Comparison of ENCODE assay signal across 23 cellular contexts in genomic region chr6:154399097-154399496, GRCh38. TPM values are rescaled to one million over a fixed set of nuclear protein-coding genes. Genes with fewer than 3 reads are reported as not detected.
DNase-seq lines count a peak whose midpoint lies in the region; FAIRE-seq and TF ChIP-seq lines count a peak whose summit lies in the region.
"Had no signal": no experiment of that assay in that cellular context is flagged by ENCODE, and none has a peak within 500 bp of the region (broad histone marks: within the 10 kb centered on the region; RNA-seq: fewer than 3 reads in every experiment).

No MANE protein-coding gene starts in this region.

- H3K4me1 Mint-ChIP-seq in chondrocyte (ENCODE audit: low read depth), result peaks cover 30% of the 10 kb centered on the region

- TF ChIP-seq POLR2A in endothelial cell of umbilical vein (IDR thresholded peaks at IDR 0.05; ENCODE audit: low read depth, low read length), result no peak

- H3K36me3 ChIP-seq in endothelial cell of umbilical vein (ENCODE audit: control insufficient read depth in 2 of 2, extremely low read depth in 1 of 2, insufficient read depth in 2 of 2, low read length in 2 of 2), result no peaks in the 10 kb centered on the region

- POLR2A ChIA-PET in endothelial cell of umbilical vein (lab: Charles Lee), result interaction anchor here (0.7 to 1.6 kb wide), 3 partner anchors 92 to 111 kb away, joined by 3 to 6 read pairs (median 5); partner anchors contain the start of gene CNKSR3

- TF ChIP-seq CTCF in endothelial cell of umbilical vein (IDR thresholded peaks at IDR 0.05; ENCODE audit: extremely low read depth in 1 of 2, insufficient read depth in 1 of 2, low read depth in 1 of 2, low read length in 2 of 2) (no peak), chondrocyte (IDR thresholded peaks at IDR 0.05) (no peak)

- CTCF ChIA-PET in endothelial cell of umbilical vein (lab: Charles Lee), result interaction anchor here (0.7 to 1.9 kb wide), 8 partner anchors 11 to 277 kb away, joined by 3 to 7 read pairs (median 4); no protein-coding TSS in a partner anchor

- H3K9me3 Mint-ChIP-seq in chondrocyte (ENCODE audit: low read depth), result no peaks in the 10 kb centered on the region
- H3K9me3 Mint-ChIP-seq: GM23338, nephron progenitor cell had no signal

- no TSS peak for BruUV-seq in endothelial cell of umbilical vein (replicated peaks; lab: Mats Ljungman, UMichigan)

- H3K4me3 Mint-ChIP-seq in chondrocyte (ENCODE audit: unreplicated experiment), result no peak overlapping the region
- H3K4me3 Mint-ChIP-seq: GM23338, nephron progenitor cell had no signal

- H3K27ac ChIP-seq in endothelial cell of umbilical vein (ENCODE audit: insufficient read depth, low read depth, low read length), result peak overlapping the region; percentile 93
- H3K27ac ChIP-seq: KMS-11 had no signal

- H3K79me2 ChIP-seq in endothelial cell of umbilical vein (ENCODE audit: control insufficient read depth, insufficient read depth, low read length), result no peaks in the 10 kb centered on the region

- no peak overlapping the region for H3K4me3 ChIP-seq in endothelial cell of umbilical vein (replicated peaks in 1 of 3; ENCODE audit: insufficient read depth in 1 of 3, low read depth in 1 of 3, low read length in 3 of 3)
- H3K4me3 ChIP-seq: GM23338, lung had no signal

- no peaks in the 10 kb centered on the region for H3K9me3 ChIP-seq in endothelial cell of umbilical vein (replicated peaks; ENCODE audit: control insufficient read depth, insufficient read depth, low read length)

- no peak overlapping the region for H3K27ac Mint-ChIP-seq in chondrocyte (ENCODE audit: unreplicated experiment)
- H3K27ac Mint-ChIP-seq: GM23338 had no signal

- DNase-seq in COLO829 (ENCODE audit: low spot score) (peak; percentile 43), RCC 7860 (ENCODE audit: low spot score) (peak; percentile 70), endothelial cell of umbilical vein (ENCODE audit: low read depth, low spot score) (peak; percentile 89), occipital lobe (lab: John Stamatoyannopoulos, UW) (peak; percentile 3), chondrocyte (ENCODE audit: low spot score) (no peak), KBM-7 (no peak), NCI-H146 (lab: John Stamatoyannopoulos, UW) (no peak)
- no peak for DNase-seq in stimulated activated CD4-positive, alpha-beta T cell treated with anti-CD3 and anti-CD28 coated beads, Interleukin-4, amount 100 ng/mL, for 4 hours
- DNase-seq: activated naive CD4-positive, alpha-beta T cell; aorta; NCI-H1417 treated with DMSO at 0.1 percent for 48 hours; NCI-H2227 treated with DMSO at 0.1 percent for 48 hours; nephron progenitor cell; retina; RPMI8226; stimulated activated CD4-positive, alpha-beta T cell treated with anti-CD3 and anti-CD28 coated beads, Interleukin-15, amount 100 ng/mL, for 24 hours; stimulated activated naive CD8-positive, alpha-beta T cell treated with anti-CD3 and anti-CD28 coated beads, Interleukin-15, Interleukin-2, amounts not matched to agents 100 U/mL and 50 U/mL, for 24 hours; SW 1271 had no signal

- in situ Hi-C loops in KBM-7 (cut with MboI; ENCODE audit: low pct_unique_long_range_greater_than_20kb, low sequenced_read_pairs), result loop anchor here (25.0 kb wide), 1 partner anchor 237 kb away; no protein-coding TSS in a partner anchor

- H3K27me3 ChIP-seq in endothelial cell of umbilical vein (ENCODE audit: control insufficient read depth in 2 of 2, insufficient read depth in 2 of 2, low read length in 2 of 2), result no peaks in the 10 kb centered on the region

- H3K4me1 ChIP-seq in endothelial cell of umbilical vein (ENCODE audit: control insufficient read depth, extremely low read depth, insufficient read depth, low read length), result peaks cover 16% of the 10 kb centered on the region

- dilution Hi-C loops in endothelial cell of umbilical vein (cut with MboI; ENCODE audit: extremely low pct_ligation_motif_present, low sequenced_read_pairs), result no loop called here

- no peaks in the 10 kb centered on the region for H4K20me1 ChIP-seq in endothelial cell of umbilical vein (replicated peaks; ENCODE audit: control insufficient read depth, extremely low read depth, insufficient read depth, low read length)

- no peaks in the 10 kb centered on the region for H3K27me3 Mint-ChIP-seq in chondrocyte (ENCODE audit: low read depth)

- peaks cover 9% of the 10 kb centered on the region for H3K36me3 Mint-ChIP-seq in chondrocyte (ENCODE audit: low read depth)

- peak overlapping the region; percentile 35 for H2AFZ ChIP-seq in endothelial cell of umbilical vein (ENCODE audit: low read depth, low read length)
- H2AFZ ChIP-seq: GM23338 had no signal

- H3K9ac ChIP-seq in endothelial cell of umbilical vein (replicated peaks; ENCODE audit: extremely low read depth, insufficient read depth, low read length), result peak overlapping the region; percentile 71
- H3K9ac ChIP-seq: KMS-11 had no signal

- H3K9me1 ChIP-seq in endothelial cell of umbilical vein (replicated peaks; ENCODE audit: control insufficient read depth, extremely low read depth, insufficient read depth, low read length), result no peaks in the 10 kb centered on the region

- peak overlapping the region; percentile 63 for H3K4me2 ChIP-seq in endothelial cell of umbilical vein (ENCODE audit: insufficient read depth, low read length)
- H3K4me2 ChIP-seq: GM23338, KMS-11 had no signal

- no peak for FAIRE-seq in RCC 7860 (lab: Jason Lieb, UNC)
- FAIRE-seq in endothelial cell of umbilical vein (lab: Jason Lieb, UNC), result peak; percentile 98
- FAIRE-seq: islet of Langerhans had no signal

- intact Hi-C loops in endothelial cell of umbilical vein (cut with micrococcal nuclease), result loop anchor here (1.0 to 5.0 kb wide), 3 partner anchors 12 to 263 kb away; no protein-coding TSS in a partner anchor

TF ChIP-seq in endothelial cell of umbilical vein, 7 proteins besides CTCF, POLR2A, EP300 and RAD21:
- TF ChIP-seq POLR2AphosphoS5 (IDR thresholded peaks at IDR 0.05; ENCODE audit: insufficient read depth, low read depth, low read length), result peak; percentile 35
- peak; percentile 65 for TF ChIP-seq FOS (IDR thresholded peaks at IDR 0.05; ENCODE audit: borderline replicate concordance, insufficient read depth, low read length)
- no peak for TF ChIP-seq GATA2 (IDR thresholded peaks at IDR 0.05; ENCODE audit: insufficient read depth, insufficient read length, low read depth, low read length)
- TF ChIP-seq EZH2 (IDR thresholded peaks at IDR 0.05; ENCODE audit: borderline replicate concordance, low read depth, low read length, severe bottlenecking), result no peak
- TF ChIP-seq JUN (IDR thresholded peaks at IDR 0.05; ENCODE audit: borderline replicate concordance, insufficient read depth, insufficient read length, low read depth), result peak; percentile 68
- TF ChIP-seq MYC (IDR thresholded peaks at IDR 0.05; ENCODE audit: low read depth, low read length), result no peak
- TF ChIP-seq MAX (IDR thresholded peaks at IDR 0.05; ENCODE audit: insufficient read depth, insufficient read length), result no peak

RNA-seq across cellular contexts. Expression of gene IPCEF1, which starts 42.5 kb away (rescaled TPM):
- 0.51 and 0.99 TPM in 2 replicates for total RNA-seq in endothelial cell of umbilical vein
- polyA plus RNA-seq in endothelial cell of umbilical vein, result 0.01 TPM in 1 of 2 replicates, not detected in the other
- polyA plus RNA-seq in endothelial cell of umbilical vein (2011; cell fraction: cytosol; rRNA removed), result 0.01 and 0.06 TPM in 2 replicates
- 0.05 and 0.06 TPM in 2 replicates for polyA plus RNA-seq in endothelial cell of umbilical vein (2011; cell fraction: nucleus; rRNA removed)
- polyA plus RNA-seq in endothelial cell of umbilical vein (2012), result not detected in 2 replicates
- 0.34 TPM in 1 of 2 replicates, not detected in the other for polyA minus RNA-seq in endothelial cell of umbilical vein
- not detected for polyA minus RNA-seq in endothelial cell of umbilical vein (2011; cell fraction: cytosol; rRNA and poly(A)+ RNA removed)
- not detected in 2 replicates for polyA minus RNA-seq in endothelial cell of umbilical vein (2011; cell fraction: nucleus; rRNA and poly(A)+ RNA removed)
- total RNA-seq in occipital lobe, result 29.5 TPM
- total RNA-seq in chondrocyte, result not detected in 3 replicates
- total RNA-seq: G401 had no signal

Comparison
In these comparisons a context has a peak if more than half of its experiments do, and no peak if none do; other contexts are left out.
1. DNase-seq: peak in COLO829 (single experiment), RCC 7860 (single experiment), endothelial cell of umbilical vein (single experiment) and occipital lobe (single experiment); none in chondrocyte (single experiment), stimulated activated CD4-positive, alpha-beta T cell treated with anti-CD3 and anti-CD28 coated beads, Interleukin-4, amount 100 ng/mL, for 4 hours (0 of 2), KBM-7 (single experiment) and NCI-H146 (single experiment).
2. RNA of gene IPCEF1, which starts 42.5 kb away (total RNA-seq): 29.5 TPM in occipital lobe (single experiment); 0.51 to 0.99 TPM in endothelial cell of umbilical vein and not detected in chondrocyte; every median in the first group is over 10 times any median in the second.